1 cellular context compared by ENCODE assay signal in genomic region chr1:36088265-36088576, GRCh38.
TF ChIP-seq lines count a peak whose summit lies in the region.

No MANE protein-coding gene starts in this region.

TF ChIP-seq in H1, 55 proteins besides CTCF, POLR2A, EP300 and RAD21 (continued from another document):
- TF ChIP-seq, protein P1, sequence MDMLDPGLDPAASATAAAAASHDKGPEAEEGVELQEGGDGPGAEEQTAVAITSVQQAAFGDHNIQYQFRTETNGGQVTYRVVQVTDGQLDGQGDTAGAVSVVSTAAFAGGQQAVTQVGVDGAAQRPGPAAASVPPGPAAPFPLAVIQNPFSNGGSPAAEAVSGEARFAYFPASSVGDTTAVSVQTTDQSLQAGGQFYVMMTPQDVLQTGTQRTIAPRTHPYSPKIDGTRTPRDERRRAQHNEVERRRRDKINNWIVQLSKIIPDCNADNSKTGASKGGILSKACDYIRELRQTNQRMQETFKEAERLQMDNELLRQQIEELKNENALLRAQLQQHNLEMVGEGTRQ (IDR thresholded peaks at IDR 0.05; ENCODE audit: low read length) = no peak
- TF ChIP-seq HDAC6 (IDR thresholded peaks at IDR 0.05; ENCODE audit: low read depth, low read length) (no peak), CREB1 (IDR thresholded peaks at IDR 0.05) (no peak), MAX (IDR thresholded peaks at IDR 0.05) (no peak), FOSL1 (IDR thresholded peaks at IDR 0.05; ENCODE audit: insufficient read depth, low read depth, low read length) (no peak), BACH1 (IDR thresholded peaks at IDR 0.05; ENCODE audit: low read length) (no peak), CBX8 (IDR thresholded peaks at IDR 0.05; ENCODE audit: borderline replicate concordance, low read depth, low read length) (no peak), POU5F1 (IDR thresholded peaks at IDR 0.05; ENCODE audit: low read depth, low read length) (no peak), SUZ12 (IDR thresholded peaks at IDR 0.05; ENCODE audit: low read length) (no peak), TEAD4 (IDR thresholded peaks at IDR 0.05; ENCODE audit: low read depth, low read length) (no peak), CHD2 (IDR thresholded peaks at IDR 0.05; ENCODE audit: low read length) (no peak), RNF2 (IDR thresholded peaks at IDR 0.05; ENCODE audit: borderline replicate concordance, low read depth, low read length, missing control alignments, poor library complexity, severe bottlenecking) (no peak), TCF12 (IDR thresholded peaks at IDR 0.05; ENCODE audit: low read depth, low read length) (no peak), SIRT6 (IDR thresholded peaks at IDR 0.05; ENCODE audit: low read length) (no peak)
- TF ChIP-seq, protein P2, sequence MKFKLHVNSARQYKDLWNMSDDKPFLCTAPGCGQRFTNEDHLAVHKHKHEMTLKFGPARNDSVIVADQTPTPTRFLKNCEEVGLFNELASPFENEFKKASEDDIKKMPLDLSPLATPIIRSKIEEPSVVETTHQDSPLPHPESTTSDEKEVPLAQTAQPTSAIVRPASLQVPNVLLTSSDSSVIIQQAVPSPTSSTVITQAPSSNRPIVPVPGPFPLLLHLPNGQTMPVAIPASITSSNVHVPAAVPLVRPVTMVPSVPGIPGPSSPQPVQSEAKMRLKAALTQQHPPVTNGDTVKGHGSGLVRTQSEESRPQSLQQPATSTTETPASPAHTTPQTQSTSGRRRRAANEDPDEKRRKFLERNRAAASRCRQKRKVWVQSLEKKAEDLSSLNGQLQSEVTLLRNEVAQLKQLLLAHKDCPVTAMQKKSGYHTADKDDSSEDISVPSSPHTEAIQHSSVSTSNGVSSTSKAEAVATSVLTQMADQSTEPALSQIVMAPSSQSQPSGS (IDR thresholded peaks at IDR 0.05; ENCODE audit: low read length) = no peak
